Comparison of ENCODE assay signal across 3 cellular contexts in genomic region chr20:46548688-46549087, GRCh38.
TF ChIP-seq lines count a peak whose summit lies in the region.

No MANE protein-coding gene starts in this region.

TF ChIP-seq in A549, 52 proteins besides CTCF, POLR2A, EP300 and RAD21:
- TF ChIP-seq TP53 (CRISPR knock-in tag; IDR thresholded peaks at IDR 0.05) (no peak), CHD4 (IDR thresholded peaks at IDR 0.05; ENCODE audit: borderline replicate concordance) (no peak), MAFK (IDR thresholded peaks at IDR 0.05; ENCODE audit: partially characterized antibody) (peak; percentile 66), GATA3 (IDR thresholded peaks at IDR 0.05; ENCODE audit: borderline replicate concordance) (no peak)

TF ChIP-seq in IMR-90, 13 proteins besides CTCF, POLR2A, EP300 and RAD21:
- TF ChIP-seq, protein P1, sequence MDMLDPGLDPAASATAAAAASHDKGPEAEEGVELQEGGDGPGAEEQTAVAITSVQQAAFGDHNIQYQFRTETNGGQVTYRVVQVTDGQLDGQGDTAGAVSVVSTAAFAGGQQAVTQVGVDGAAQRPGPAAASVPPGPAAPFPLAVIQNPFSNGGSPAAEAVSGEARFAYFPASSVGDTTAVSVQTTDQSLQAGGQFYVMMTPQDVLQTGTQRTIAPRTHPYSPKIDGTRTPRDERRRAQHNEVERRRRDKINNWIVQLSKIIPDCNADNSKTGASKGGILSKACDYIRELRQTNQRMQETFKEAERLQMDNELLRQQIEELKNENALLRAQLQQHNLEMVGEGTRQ (IDR thresholded peaks at IDR 0.05; ENCODE audit: low read depth, low read length), result no peak
- no peak for TF ChIP-seq MAFK (IDR thresholded peaks at IDR 0.05; ENCODE audit: low read depth, low read length)
- TF ChIP-seq FOS (IDR thresholded peaks at IDR 0.05; ENCODE audit: low read depth, low read length), result no peak
- no peak for TF ChIP-seq MXI1 (IDR thresholded peaks at IDR 0.05; ENCODE audit: borderline replicate concordance, low read depth, low read length)
- no peak for TF ChIP-seq ELK1 (IDR thresholded peaks at IDR 0.05; ENCODE audit: borderline replicate concordance, low read depth, low read length)
- no peak for TF ChIP-seq CEBPB (IDR thresholded peaks at IDR 0.05; ENCODE audit: low read depth, low read length)
- TF ChIP-seq MAZ (IDR thresholded peaks at IDR 0.05; ENCODE audit: borderline replicate concordance, low read depth, low read length), result no peak
- no peak for TF ChIP-seq BHLHE40 (IDR thresholded peaks at IDR 0.05; ENCODE audit: low read depth, low read length)
- no peak for TF ChIP-seq CHD1 (IDR thresholded peaks at IDR 0.05; ENCODE audit: low read depth, low read length)
- no peak for TF ChIP-seq SMC3 (IDR thresholded peaks at IDR 0.05; ENCODE audit: low read depth, low read length)
- TF ChIP-seq NFE2L2 (IDR thresholded peaks at IDR 0.05; ENCODE audit: low read depth, low read length), result no peak
- no peak for TF ChIP-seq RFX5 (IDR thresholded peaks at IDR 0.05; ENCODE audit: low read depth, low read length)

TF ChIP-seq in K562, 482 proteins besides CTCF, POLR2A, EP300 and RAD21:
- TF ChIP-seq ZNF316 (IDR thresholded peaks at IDR 0.05), result peak; percentile 50
- no peak for TF ChIP-seq TAF1 (IDR thresholded peaks at IDR 0.05; ENCODE audit: control insufficient read depth, extremely low read depth, insufficient read depth, low read length, severe bottlenecking)
- TF ChIP-seq, protein P2, sequence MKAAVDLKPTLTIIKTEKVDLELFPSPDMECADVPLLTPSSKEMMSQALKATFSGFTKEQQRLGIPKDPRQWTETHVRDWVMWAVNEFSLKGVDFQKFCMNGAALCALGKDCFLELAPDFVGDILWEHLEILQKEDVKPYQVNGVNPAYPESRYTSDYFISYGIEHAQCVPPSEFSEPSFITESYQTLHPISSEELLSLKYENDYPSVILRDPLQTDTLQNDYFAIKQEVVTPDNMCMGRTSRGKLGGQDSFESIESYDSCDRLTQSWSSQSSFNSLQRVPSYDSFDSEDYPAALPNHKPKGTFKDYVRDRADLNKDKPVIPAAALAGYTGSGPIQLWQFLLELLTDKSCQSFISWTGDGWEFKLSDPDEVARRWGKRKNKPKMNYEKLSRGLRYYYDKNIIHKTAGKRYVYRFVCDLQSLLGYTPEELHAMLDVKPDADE (conservative IDR thresholded peaks at IDR 0.05; ENCODE audit: control insufficient read depth, low read depth, low read length), result no peak
TF ChIP-seq in K562: peak in this region for 1.
